Comparison of ENCODE assay signal across 28 cellular contexts in the genomic region with DNA sequence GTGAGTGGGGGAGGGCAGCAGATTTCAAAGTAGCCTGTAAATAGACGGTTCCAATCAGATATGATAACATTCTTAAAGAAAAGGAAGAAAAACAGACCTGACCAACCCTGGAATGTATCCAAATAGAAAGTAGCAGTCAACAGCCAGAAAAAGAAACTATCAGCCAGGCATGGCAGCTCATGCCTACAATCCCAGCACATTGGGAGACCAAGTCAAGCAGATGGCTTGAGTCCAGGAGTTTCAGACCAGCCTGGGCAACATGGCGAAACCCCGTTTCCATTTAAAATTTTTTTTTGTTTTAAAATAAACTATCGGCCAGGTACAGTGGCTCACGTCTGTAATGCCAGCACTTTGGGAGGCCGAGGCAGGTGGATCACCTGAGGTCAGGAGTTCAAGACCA.
"Had no signal": no experiment of that assay in that cellular context is flagged by ENCODE, and none has a peak within 500 bp of the region (broad histone marks: within the 10 kb centered on the region; RNA-seq: fewer than 3 reads in every experiment).

No MANE protein-coding gene starts in this region.

- H3K9me3 Mint-ChIP-seq: natural killer cell; neural progenitor cell; stimulated activated memory B cell treated with anti-CD40 and anti-IgM and Interleukin-4, amounts not matched to agents 10 μg/mL and 1 μg/mL and 100 μg/mL, for 72 hours; stimulated activated naive CD8-positive, alpha-beta T cell treated with anti-CD3 and anti-CD28 coated beads, Interleukin-15, amount 100 ng/mL, for 72 hours had no signal

- H3K36me3 ChIP-seq: ovary, suprapubic skin, vagina had no signal

- H3K4me3 ChIP-seq: neural progenitor cell, ovary, psoas muscle, right lobe of liver, sigmoid colon, suprapubic skin, testis, tibial nerve, upper lobe of left lung, vagina had no signal

- H3K36me3 Mint-ChIP-seq: natural killer cell had no signal

- H3K27me3 Mint-ChIP-seq: progenitor cell of endocrine pancreas; stimulated activated memory B cell treated with anti-CD40 and anti-IgM and Interleukin-4, amounts not matched to agents 10 μg/mL and 1 μg/mL and 100 μg/mL, for 72 hours; stimulated activated naive CD8-positive, alpha-beta T cell treated with anti-CD3 and anti-CD28 coated beads, Interleukin-15, amount 100 ng/mL, for 72 hours had no signal

- ATAC-seq: natural killer cell; psoas muscle; right cardiac atrium; right lobe of liver; stimulated activated memory B cell treated with anti-CD40 and anti-IgM and Interleukin-4, amounts not matched to agents 10 μg/mL and 1 μg/mL and 100 μg/mL, for 72 hours; stimulated activated naive CD8-positive, alpha-beta T cell treated with anti-CD3 and anti-CD28 coated beads, Interleukin-15, amount 100 ng/mL, for 72 hours; stimulated activated naive CD8-positive, alpha-beta T cell treated with anti-CD3 and anti-CD28 coated beads, Interleukin-15, Interleukin-2, amounts not matched to agents 100 U/mL and 50 U/mL, for 24 hours had no signal

- H3K9me3 ChIP-seq: ovary, psoas muscle, right lobe of liver, sigmoid colon, suprapubic skin, testis, tibial nerve, upper lobe of left lung, vagina had no signal

- H2AFZ ChIP-seq: neural progenitor cell, parathyroid adenoma had no signal

- H3K27ac Mint-ChIP-seq: natural killer cell; nephron; neural progenitor cell; progenitor cell of endocrine pancreas; stimulated activated memory B cell treated with anti-CD40 and anti-IgM and Interleukin-4, amounts not matched to agents 10 μg/mL and 1 μg/mL and 100 μg/mL, for 72 hours; stimulated activated naive CD8-positive, alpha-beta T cell treated with anti-CD3 and anti-CD28 coated beads, Interleukin-15, amount 100 ng/mL, for 72 hours had no signal

- H3K4me2 ChIP-seq: neural progenitor cell had no signal

- H3K4me3 Mint-ChIP-seq: natural killer cell; nephron; neural progenitor cell; stimulated activated memory B cell treated with anti-CD40 and anti-IgM and Interleukin-4, amounts not matched to agents 10 μg/mL and 1 μg/mL and 100 μg/mL, for 72 hours; stimulated activated naive CD8-positive, alpha-beta T cell treated with anti-CD3 and anti-CD28 coated beads, Interleukin-15, amount 100 ng/mL, for 72 hours had no signal

- DNase-seq: natural killer cell; occipital lobe; ovary; posterior cingulate gyrus; psoas muscle; right cardiac atrium; right lobe of liver; sigmoid colon; small intestine; stimulated activated CD4-positive, alpha-beta T cell treated with anti-CD3 and anti-CD28 coated beads, Interleukin-15, amount 100 ng/mL, for 24 hours; stimulated activated CD4-positive, alpha-beta T cell treated with anti-CD3 and anti-CD28 coated beads, Interleukin-4, amount 100 ng/mL, for 1 hour; stimulated activated CD4-positive, alpha-beta T cell treated with anti-CD3 and anti-CD28 coated beads, Interleukin-4, amount 100 ng/mL, for 4 hours; stimulated activated CD8-positive, alpha-beta memory T cell treated with anti-CD3 and anti-CD28 coated beads, Interleukin-4, amount 100 ng/mL, for 48 hours; stimulated activated naive CD4-positive, alpha-beta T cell; stimulated activated naive CD8-positive, alpha-beta T cell treated with anti-CD3 and anti-CD28 coated beads, Interleukin-15, amount 100 ng/mL, for 72 hours; stimulated activated naive CD8-positive, alpha-beta T cell treated with anti-CD3 and anti-CD28 coated beads, Interleukin-15, Interleukin-2, amounts not matched to agents 100 U/mL and 50 U/mL, for 24 hours; substantia nigra; testis; trophoblast cell; upper lobe of left lung had no signal

- H3K27me3 ChIP-seq: neural progenitor cell, ovary, right lobe of liver, sigmoid colon, suprapubic skin, testis, tibial nerve, upper lobe of left lung, vagina had no signal

- H3K79me2 ChIP-seq: parathyroid adenoma had no signal

- H3K4me1 ChIP-seq: neural progenitor cell, psoas muscle, right lobe of liver, sigmoid colon, suprapubic skin, testis, tibial nerve, upper lobe of left lung, vagina had no signal

- H3K9ac ChIP-seq: neural progenitor cell, parathyroid adenoma had no signal

- H3K4me1 Mint-ChIP-seq: natural killer cell; nephron; stimulated activated memory B cell treated with anti-CD40 and anti-IgM and Interleukin-4, amounts not matched to agents 10 μg/mL and 1 μg/mL and 100 μg/mL, for 72 hours; stimulated activated naive CD8-positive, alpha-beta T cell treated with anti-CD3 and anti-CD28 coated beads, Interleukin-15, amount 100 ng/mL, for 72 hours had no signal

- H3K27ac ChIP-seq: neural progenitor cell, ovary, parathyroid adenoma, psoas muscle, right lobe of liver, sigmoid colon, suprapubic skin, testis, tibial nerve, upper lobe of left lung, vagina had no signal
